In the genomic region with DNA sequence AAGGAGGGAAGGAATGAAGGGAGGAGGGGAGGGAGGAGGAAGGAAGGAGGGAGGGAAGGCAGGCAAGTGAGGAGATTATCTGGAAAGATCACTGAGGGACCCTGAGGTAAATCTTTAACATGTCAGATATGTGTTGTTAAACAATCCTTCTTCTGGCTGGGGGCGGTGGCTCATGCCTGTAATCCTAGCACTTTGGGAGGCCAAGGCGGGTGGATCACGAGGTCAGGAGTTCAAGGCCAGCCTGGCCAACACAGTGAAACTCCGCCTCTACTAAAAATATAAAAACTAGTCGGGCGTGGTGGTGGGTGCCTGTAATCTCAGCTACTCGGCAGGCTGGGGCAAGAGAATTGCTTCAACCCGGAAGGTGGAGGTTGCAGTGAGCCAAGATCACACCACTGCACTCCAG, we compare ENCODE assay signal across 3 cellular contexts. TPM values are rescaled to one million over a fixed set of nuclear protein-coding genes. Genes with fewer than 3 reads are reported as not detected.
"Had no signal": no experiment of that assay in that cellular context is flagged by ENCODE, and none has a peak within 500 bp of the region (broad histone marks: within the 10 kb centered on the region; RNA-seq: fewer than 3 reads in every experiment).

No MANE protein-coding gene starts in this region.

RNA-seq across cellular contexts. Expression of a gene that starts 37.8 kb away (rescaled TPM):
- total RNA-seq: activated B cell treated with CpG ODN at 0.5 μM for 24 hours; activated CD8-positive, alpha-beta T cell treated with anti-CD3 and anti-CD28 coated beads for 36 hours had no signal
- polyA plus RNA-seq: naive thymus-derived CD4-positive, alpha-beta T cell had no signal
